Comparison of ENCODE assay signal across 14 cellular contexts in the genomic region with DNA sequence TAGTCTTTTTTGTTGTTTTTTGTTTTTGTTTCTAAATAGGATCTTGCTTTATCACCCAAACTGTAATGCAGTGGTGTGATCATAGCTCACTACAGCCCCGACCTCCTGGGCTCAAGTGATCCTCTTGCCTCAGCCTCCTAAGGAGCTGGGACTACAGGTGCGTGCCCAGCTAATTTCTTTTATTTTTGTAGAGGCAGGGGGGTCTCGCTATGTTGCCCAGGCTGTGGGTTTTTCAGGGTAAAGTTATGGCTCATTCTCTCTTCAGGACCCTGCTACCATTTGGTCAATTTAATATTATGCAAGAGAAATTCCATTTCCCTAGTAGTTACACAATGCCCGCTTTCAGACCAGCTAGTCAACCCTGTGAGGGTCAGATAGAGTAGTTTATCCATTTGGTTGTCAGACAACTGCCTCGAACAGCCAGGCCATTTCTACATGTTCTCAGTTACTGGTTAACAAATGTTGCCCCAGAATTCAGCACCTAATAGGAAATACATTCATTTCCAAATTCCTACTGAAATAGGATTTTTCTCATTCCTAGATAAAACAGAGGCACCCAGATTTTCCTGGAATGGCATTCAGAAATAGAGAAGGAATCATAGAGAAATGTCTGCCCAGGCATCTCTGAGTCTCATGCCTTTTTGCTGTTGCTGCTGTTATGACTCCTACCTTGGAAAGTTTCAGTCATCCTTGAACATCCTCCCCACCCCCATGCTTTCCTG. TPM values are rescaled to one million over a fixed set of nuclear protein-coding genes. Genes with fewer than 3 reads are reported as not detected.
DNase-seq lines count a peak whose midpoint lies in the region; ATAC-seq, FAIRE-seq and TF ChIP-seq lines count a peak whose summit lies in the region.
"Had no signal": no experiment of that assay in that cellular context is flagged by ENCODE, and none has a peak within 500 bp of the region (broad histone marks: within the 10 kb centered on the region; RNA-seq: fewer than 3 reads in every experiment).

No MANE protein-coding gene starts in this region.

- CTCF ChIA-PET in CD4-positive, alpha-beta T cell (lab: Charles Lee): no interaction called here

- H3K9me3 Mint-ChIP-seq in astrocyte (ENCODE audit: unreplicated experiment): no peaks in the 10 kb centered on the region
- no peaks in the 10 kb centered on the region for H3K9me3 Mint-ChIP-seq in CD4-positive, alpha-beta T cell

- H2BK120ac ChIP-seq in trophoblast cell (ENCODE audit: insufficient read depth, low read length, poor library complexity): no peak overlapping the region

- H3K27me3 Mint-ChIP-seq in astrocyte (ENCODE audit: low read depth, unreplicated experiment): peaks cover 2% of the 10 kb centered on the region
- peaks cover 1% of the 10 kb centered on the region for H3K27me3 Mint-ChIP-seq in CD4-positive, alpha-beta T cell

- H3K27ac Mint-ChIP-seq in astrocyte (ENCODE audit: unreplicated experiment): peak overlapping the region; percentile 43
- no peak overlapping the region for H3K27ac Mint-ChIP-seq in CD4-positive, alpha-beta T cell

- no peaks in the 10 kb centered on the region for H3K79me2 ChIP-seq in astrocyte (ENCODE audit: insufficient read depth, low read length)
- H3K79me2 ChIP-seq in trophoblast cell (ENCODE audit: control insufficient read depth, insufficient read depth, low read length, poor library complexity): no peaks in the 10 kb centered on the region

- no peaks in the 10 kb centered on the region for H4K20me1 ChIP-seq in astrocyte (ENCODE audit: insufficient read depth, low read length)

- H3K27ac ChIP-seq in astrocyte (ENCODE audit: low read depth, low read length) (peak overlapping the region; percentile 24), trophoblast cell (ENCODE audit: low read depth, low read length) (no peak overlapping the region)
- H3K27ac ChIP-seq in CD4-positive, alpha-beta T cell (ENCODE audit: low read depth, low read length): no peak overlapping the region
- H3K27ac ChIP-seq: cardiac muscle cell, psoas muscle had no signal

- no peak overlapping the region for H4K91ac ChIP-seq in trophoblast cell (ENCODE audit: low read depth, low read length)

- no peak overlapping the region for H2BK12ac ChIP-seq in trophoblast cell (ENCODE audit: low read length)

- H3K14ac ChIP-seq in trophoblast cell (ENCODE audit: low read length): no peak overlapping the region

- peaks cover 54% of the 10 kb centered on the region for H3K4me1 Mint-ChIP-seq in astrocyte (ENCODE audit: low read depth, unreplicated experiment)
- no peaks in the 10 kb centered on the region for H3K4me1 Mint-ChIP-seq in CD4-positive, alpha-beta T cell (ENCODE audit: low read depth)

- no peaks in the 10 kb centered on the region for H3K27me3 ChIP-seq in astrocyte (ENCODE audit: insufficient read depth, low read length)
- no peaks in the 10 kb centered on the region for H3K27me3 ChIP-seq in trophoblast cell (ENCODE audit: insufficient read depth, low read length)
- H3K27me3 ChIP-seq in CD4-positive, alpha-beta T cell (ENCODE audit: control insufficient read depth, insufficient read depth, low read length): peaks cover 3% of the 10 kb centered on the region

- no peak overlapping the region for H4K12ac ChIP-seq in trophoblast cell (ENCODE audit: low read depth, low read length)

- no peak overlapping the region for H4K8ac ChIP-seq in trophoblast cell (ENCODE audit: low read depth, low read length)

- H3K18ac ChIP-seq in trophoblast cell (ENCODE audit: low read length): no peak overlapping the region

- H3K4me3 ChIP-seq in NB4 (ENCODE audit: low read depth, low read length) (no peak overlapping the region), astrocyte (ENCODE audit: insufficient read depth, low read depth, low read length) (no peak overlapping the region), trophoblast cell (ENCODE audit: low read depth, low read length) (no peak overlapping the region), lower leg skin (ENCODE audit: low read depth, poor library complexity, severe bottlenecking) (no peak overlapping the region)
- H3K4me3 ChIP-seq: cardiac muscle cell, lung, psoas muscle had no signal

- H3K79me1 ChIP-seq in trophoblast cell (ENCODE audit: low read length): no peaks in the 10 kb centered on the region

- no peak overlapping the region for H3K23ac ChIP-seq in trophoblast cell (ENCODE audit: low read length)

- FAIRE-seq in astrocyte (lab: Jason Lieb, UNC) (no peak), GM12892 (lab: Jason Lieb, UNC) (no peak)
- FAIRE-seq: GM12891 had no signal

- peak overlapping the region; percentile 36 for H3K9ac ChIP-seq in astrocyte (ENCODE audit: low read length)
- H3K9ac ChIP-seq in trophoblast cell (ENCODE audit: low read length): no peak overlapping the region

- TF ChIP-seq POLR2A in NB4 (IDR thresholded peaks at IDR 0.05; ENCODE audit: extremely low read depth, insufficient read length): no peak
- no peak for TF ChIP-seq POLR2A in GM12892 (IDR thresholded peaks at IDR 0.05; ENCODE audit: low read depth, low read length)
- TF ChIP-seq POLR2A in lower leg skin (IDR thresholded peaks at IDR 0.05): no peak

- H3K4ac ChIP-seq in trophoblast cell (ENCODE audit: low read depth, low read length): no peak overlapping the region

- POLR2A ChIA-PET in CD4-positive, alpha-beta T cell (lab: Charles Lee): interaction anchor here (0.7 kb wide), 1 partner anchor 10 kb away, joined by 5 read pairs; no protein-coding TSS in a partner anchor

- H3K4me2 ChIP-seq in astrocyte (ENCODE audit: low read length) (peak overlapping the region; percentile 42), trophoblast cell (ENCODE audit: low read length) (no peak overlapping the region)

- no peaks in the 10 kb centered on the region for H3K9me3 ChIP-seq in astrocyte (ENCODE audit: insufficient read depth, low read depth, low read length)
- no peaks in the 10 kb centered on the region for H3K9me3 ChIP-seq in trophoblast cell (ENCODE audit: insufficient read depth, low read depth, low read length)
- H3K9me3 ChIP-seq in CD4-positive, alpha-beta T cell (ENCODE audit: control insufficient read depth, low read length): no peaks in the 10 kb centered on the region
- H3K9me3 ChIP-seq: psoas muscle had no signal

- TF ChIP-seq CTCF in NB4 (IDR thresholded peaks at IDR 0.05; ENCODE audit: low read depth, low read length) (no peak), astrocyte (IDR thresholded peaks at IDR 0.05; ENCODE audit: insufficient read depth, low read depth, low read length) (no peak), lower leg skin (IDR thresholded peaks at IDR 0.05) (no peak)
- no peak for TF ChIP-seq CTCF in CD4-positive, alpha-beta T cell (IDR thresholded peaks at IDR 0.05)

- H3K4me3 Mint-ChIP-seq in astrocyte (ENCODE audit: unreplicated experiment): peak overlapping the region; percentile 7
- no peak overlapping the region for H3K4me3 Mint-ChIP-seq in CD4-positive, alpha-beta T cell

- H3K36me3 ChIP-seq in astrocyte (ENCODE audit: insufficient read depth, low read length): no peaks in the 10 kb centered on the region
- no peaks in the 10 kb centered on the region for H3K36me3 ChIP-seq in trophoblast cell (ENCODE audit: control insufficient read depth in 1 of 2, insufficient read depth in 2 of 2, low read length in 2 of 2)
- H3K36me3 ChIP-seq: cardiac muscle cell had no signal

- H3K4me1 ChIP-seq in astrocyte (ENCODE audit: insufficient read depth, low read length) (peaks cover 29% of the 10 kb centered on the region), trophoblast cell (ENCODE audit: control insufficient read depth in 1 of 2, insufficient read depth in 2 of 2, low read length in 2 of 2) (no peaks in the 10 kb centered on the region)
- H3K4me1 ChIP-seq: psoas muscle had no signal

- no CpG with 5 or more reads among the region's 5 CpGs for WGBS in trophoblast cell (ENCODE audit: extremely low coverage, insufficient coverage, insufficient read length)
- WGBS in lower leg skin, 2 donors: 90 to 92% methylated on average over 5 of the region's 5 CpGs

- peak; percentile 41 for DNase-seq in GM03348 (ENCODE audit: low spot score)
- DNase-seq in NB4 (ENCODE audit: low read depth): peak; percentile 32
- peak; percentile 68 for DNase-seq in astrocyte (ENCODE audit: low read depth)
- peak; percentile 80 to 89 for DNase-seq in trophoblast cell
- no peak for DNase-seq in GM12892 (ENCODE audit: insufficient read length)
- DNase-seq in CD4-positive, alpha-beta T cell: no peak
- DNase-seq in lower leg skin (ENCODE audit: low spot score in 2 of 2): no peak
- DNase-seq: foreskin melanocyte, NCI-H2171 treated with DMSO at 0.1 percent for 48 hours, psoas muscle had no signal

- no peak overlapping the region for H2AK5ac ChIP-seq in trophoblast cell (ENCODE audit: low read length)

- intact Hi-C loops in CD4-positive, alpha-beta T cell (cut with DNase I, micrococcal nuclease): no loop called here
- intact Hi-C loops in lower leg skin (cut with DNase I; ENCODE audit: low total_unique reads): no loop called here

- H2BK5ac ChIP-seq in trophoblast cell (ENCODE audit: low read depth, low read length, poor library complexity): no peak overlapping the region

- no peaks in the 10 kb centered on the region for H3K36me3 Mint-ChIP-seq in astrocyte (ENCODE audit: low read depth, unreplicated experiment)
- no peaks in the 10 kb centered on the region for H3K36me3 Mint-ChIP-seq in CD4-positive, alpha-beta T cell (ENCODE audit: low read depth)

- no peak for ATAC-seq in CD4-positive, alpha-beta T cell (ENCODE audit: poor library complexity)
- ATAC-seq in GM21423 (IDR thresholded peaks at IDR 0.05; ENCODE audit: unreplicated experiment): no peak
- ATAC-seq: psoas muscle had no signal

- H2AFZ ChIP-seq in astrocyte (ENCODE audit: low read depth, low read length) (no peak overlapping the region), trophoblast cell (ENCODE audit: insufficient read depth, low read length, poor library complexity) (no peak overlapping the region)

RNA-seq across cellular contexts. Expression of gene GLIS3, which starts 6.4 kb away (rescaled TPM):
- total RNA-seq in astrocyte (78.4 and 81.9 TPM in 2 replicates), lower leg skin (1 to 10 TPM; 1.8 to 3.1 (median 2.6) TPM)
- 6.1 and 6.3 TPM in 2 replicates for polyA plus RNA-seq in trophoblast cell (2013)
- polyA plus RNA-seq in GM12892 (2012; ENCODE audit: missing spikeins): 0.15 TPM
- 1 to 10 TPM; 3.1 to 3.2 TPM for total RNA-seq in CD4-positive, alpha-beta T cell

Comparison
In these comparisons a context has a peak if more than half of its experiments do, and no peak if none do; other contexts are left out.
1. DNase-seq: peak in GM03348 (single experiment), NB4 (single experiment), astrocyte (single experiment) and trophoblast cell (2 of 2); none in GM12892 (single experiment), CD4-positive, alpha-beta T cell (0 of 10) and lower leg skin (0 of 2).
2. RNA of gene GLIS3, which starts 6.4 kb away (total RNA-seq): 78.4 to 81.9 TPM in astrocyte; 3.1 to 3.2 TPM in CD4-positive, alpha-beta T cell and 1.8 to 3.1 TPM in lower leg skin; every median in the first group is over 10 times any median in the second.